12 cellular contexts compared by ENCODE assay signal in the genomic region with DNA sequence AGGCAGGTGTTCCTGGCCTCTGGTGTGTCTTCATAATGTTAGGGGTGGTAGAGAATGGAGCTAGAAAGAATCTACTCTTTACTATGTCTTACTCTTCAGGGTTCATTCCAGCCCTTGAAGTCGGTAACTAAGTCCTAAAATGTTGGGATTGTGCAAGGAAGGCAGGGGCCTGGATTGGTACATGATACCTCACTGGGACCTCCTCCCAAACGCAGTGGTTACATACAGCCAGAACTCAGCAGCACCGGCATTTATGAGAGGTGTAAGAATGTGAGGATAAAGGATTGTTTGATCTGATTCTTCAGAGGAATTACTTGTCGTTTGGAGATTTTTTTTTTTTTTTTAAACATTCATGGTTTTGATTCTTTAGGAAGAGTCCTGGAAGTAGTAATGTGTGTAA. TPM values are rescaled to one million over a fixed set of nuclear protein-coding genes. Genes with fewer than 3 reads are reported as not detected.
DNase-seq lines count a peak whose midpoint lies in the region; ATAC-seq and TF ChIP-seq lines count a peak whose summit lies in the region.
"Had no signal": no experiment of that assay in that cellular context is flagged by ENCODE, and none has a peak within 500 bp of the region (broad histone marks: within the 10 kb centered on the region; RNA-seq: fewer than 3 reads in every experiment).

No MANE protein-coding gene starts in this region.

- no TSS peak for BruUV-seq in IMR-90 (replicated peaks; lab: Mats Ljungman, UMichigan)

- peaks cover 88% of the 10 kb centered on the region for H3K36me3 Mint-ChIP-seq in CD4-positive, alpha-beta T cell (ENCODE audit: low read depth)
- H3K36me3 Mint-ChIP-seq in effector memory CD8-positive, alpha-beta T cell (ENCODE audit: insufficient read depth): peaks cover 97% of the 10 kb centered on the region
- peaks cover 28% of the 10 kb centered on the region for H3K36me3 Mint-ChIP-seq in progenitor cell of endocrine pancreas (ENCODE audit: insufficient read depth)

- H3K4me1 Mint-ChIP-seq in CD4-positive, alpha-beta T cell (ENCODE audit: low read depth): peaks cover 61% of the 10 kb centered on the region
- H3K4me1 Mint-ChIP-seq in effector memory CD8-positive, alpha-beta T cell (ENCODE audit: low read depth in 2 of 2): peaks cover 31 to 32% of the 10 kb centered on the region in 2 donors
- H3K4me1 Mint-ChIP-seq in progenitor cell of endocrine pancreas (ENCODE audit: low read depth): peaks cover 35% of the 10 kb centered on the region

- H2BK5ac ChIP-seq in IMR-90 (ENCODE audit: low read depth, low read length, poor library complexity, severe bottlenecking): peak overlapping the region; percentile 59

- H3K9me3 ChIP-seq in CD4-positive, alpha-beta T cell (ENCODE audit: control insufficient read depth, low read length): no peaks in the 10 kb centered on the region
- H3K9me3 ChIP-seq in IMR-90 (ENCODE audit: control insufficient read depth, insufficient read depth, low read length) (no peaks in the 10 kb centered on the region), left lung (no peaks in the 10 kb centered on the region)

- no peak overlapping the region for H2AK9ac ChIP-seq in IMR-90 (replicated peaks; ENCODE audit: low read depth, low read length, poor library complexity)

- no peak overlapping the region for H3K56ac ChIP-seq in IMR-90 (ENCODE audit: extremely low read depth, insufficient read depth, low read length)

- peak overlapping the region; percentile 22; the same call in 1 of the 2 replicates for H4K5ac ChIP-seq in IMR-90 (ENCODE audit: low read depth, low read length)

- intact Hi-C loops in CD4-positive, alpha-beta T cell (cut with DNase I, micrococcal nuclease): no loop called here
- intact Hi-C loops in IMR-90 (cut with micrococcal nuclease): no loop called here
- intact Hi-C loops in left lung (cut with DNase I): loop anchor here in 1 of 2 donors (5.0 kb wide), 1 partner anchor 42 kb away; no protein-coding TSS in a partner anchor

- H3K9me3 Mint-ChIP-seq in CD4-positive, alpha-beta T cell: no peaks in the 10 kb centered on the region
- H3K9me3 Mint-ChIP-seq in effector memory CD8-positive, alpha-beta T cell: no peaks in the 10 kb centered on the region
- no peaks in the 10 kb centered on the region for H3K9me3 Mint-ChIP-seq in progenitor cell of endocrine pancreas (ENCODE audit: low read depth)

- H3K27ac ChIP-seq in CD4-positive, alpha-beta T cell (ENCODE audit: low read depth, low read length): peak overlapping the region; percentile 22
- H3K27ac ChIP-seq in IMR-90 (ENCODE audit: insufficient read depth, low read length) (peak overlapping the region; percentile 53; the same call in 1 of the 2 replicates), left lung (peak overlapping the region in 1 of 2 donors; percentile 23)

- TF ChIP-seq RAD21 in IMR-90 (IDR thresholded peaks at IDR 0.05; ENCODE audit: low read length): no peak

- H3K14ac ChIP-seq in IMR-90 (replicated peaks; ENCODE audit: low read depth, low read length): peak overlapping the region; percentile 41; the same call in 1 of the 2 replicates

- H3K9ac ChIP-seq in IMR-90 (ENCODE audit: low read depth, low read length): no peak overlapping the region

- CTCF ChIA-PET in CD4-positive, alpha-beta T cell (lab: Charles Lee): interaction anchor here (1.1 kb wide), 1 partner anchor 42 kb away, joined by 3 read pairs; no protein-coding TSS in a partner anchor
- CTCF ChIA-PET in IMR-90 (lab: Yijun Ruan, JAX): no interaction called here

- dilution Hi-C loops in IMR-90 (cut with HindIII; ENCODE audit: low sequenced_read_pairs, unreplicated experiment): no loop called here

- H4K8ac ChIP-seq in IMR-90 (ENCODE audit: low read depth in 2 of 2, low read length in 2 of 2): no peak overlapping the region

- no peak overlapping the region for H3K4me3 Mint-ChIP-seq in CD4-positive, alpha-beta T cell
- no peak overlapping the region for H3K4me3 Mint-ChIP-seq in effector memory CD8-positive, alpha-beta T cell
- H3K4me3 Mint-ChIP-seq in progenitor cell of endocrine pancreas (ENCODE audit: low read depth): no peak overlapping the region

- WGBS in IMR-90 (ENCODE audit: extremely low coverage in 2 of 2, insufficient read length in 1 of 2), 2 experiments: no CpG with 5 or more reads among the region's 4 CpGs

- no peak overlapping the region for H3K18ac ChIP-seq in IMR-90 (ENCODE audit: low read depth, low read length)

- in situ Hi-C loops in IMR-90 (cut with MboI; ENCODE audit: low sequenced_read_pairs): loop anchor here (5.0 kb wide), 1 partner anchor 42 kb away; no protein-coding TSS in a partner anchor

- H3K4me2 ChIP-seq in IMR-90 (ENCODE audit: low read depth, low read length): no peak overlapping the region

- H3K23ac ChIP-seq in IMR-90 (ENCODE audit: low read depth, low read length): peak overlapping the region; percentile 40; the same call in 1 of the 2 replicates

- no peak overlapping the region for H2BK20ac ChIP-seq in IMR-90 (ENCODE audit: low read depth, low read length)

- H3K36me3 ChIP-seq in IMR-90 (ENCODE audit: control insufficient read depth, insufficient read depth, low read length) (peaks cover 36% of the 10 kb centered on the region), left lung (peaks cover 0 to 88% of the 10 kb centered on the region in 2 donors)

- H3K27me3 Mint-ChIP-seq in CD4-positive, alpha-beta T cell: no peaks in the 10 kb centered on the region
- no peaks in the 10 kb centered on the region for H3K27me3 Mint-ChIP-seq in effector memory CD8-positive, alpha-beta T cell
- H3K27me3 Mint-ChIP-seq in progenitor cell of endocrine pancreas: no peaks in the 10 kb centered on the region

- H2AFZ ChIP-seq in IMR-90 (replicated peaks; ENCODE audit: low read length, poor library complexity): no peak overlapping the region

- peak overlapping the region; percentile 24; the same call in 1 of the 2 replicates for H2AK5ac ChIP-seq in IMR-90 (ENCODE audit: low read depth, low read length)

- no peaks in the 10 kb centered on the region for H3K27me3 ChIP-seq in CD4-positive, alpha-beta T cell (ENCODE audit: control insufficient read depth, insufficient read depth, low read length)
- H3K27me3 ChIP-seq in IMR-90 (ENCODE audit: control insufficient read depth, insufficient read depth, low read length) (no peaks in the 10 kb centered on the region), left lung (no peaks in the 10 kb centered on the region)

- H4K91ac ChIP-seq in IMR-90 (ENCODE audit: insufficient read depth, low read depth, low read length): no peak overlapping the region

- POLR2A ChIA-PET in CD4-positive, alpha-beta T cell (lab: Charles Lee): interaction anchor here (9.2 kb wide), 1 partner anchor 18 kb away, joined by 208 read pairs; a partner anchor contains a TSS
- POLR2A ChIA-PET in IMR-90 (lab: Charles Lee; ENCODE audit: unreplicated experiment): no interaction called here

- H3K9me1 ChIP-seq in IMR-90 (ENCODE audit: insufficient read depth, low read length): peaks cover 16% of the 10 kb centered on the region

- H2BK15ac ChIP-seq in IMR-90 (ENCODE audit: low read depth, low read length): no peak overlapping the region; the same call in 2 of the 3 replicates

- H3K79me1 ChIP-seq in IMR-90 (ENCODE audit: low read depth in 1 of 2, low read length in 2 of 2): peaks cover 12 to 58% of the 10 kb centered on the region in 2 experiments; a peak in 3 of 4 replicates

- H3K4me1 ChIP-seq in IMR-90 (ENCODE audit: control insufficient read depth, insufficient read depth, low read length) (peaks cover 28% of the 10 kb centered on the region), left lung (peaks cover 32 to 62% of the 10 kb centered on the region in 2 donors)

- H4K20me1 ChIP-seq in IMR-90 (ENCODE audit: insufficient read depth, low read length): peaks cover 72% of the 10 kb centered on the region

- H3K4me3 ChIP-seq in IMR-90 (ENCODE audit: insufficient read depth, low read depth, low read length) (no peak overlapping the region), left lung (no peak overlapping the region)

- ATAC-seq in CD4-positive, alpha-beta T cell (ENCODE audit: poor library complexity): no peak
- ATAC-seq in IMR-90 (ENCODE audit: low read depth): no peak
- no peak for ATAC-seq in effector memory CD8-positive, alpha-beta T cell (replicated peaks)
- no peak for ATAC-seq in left lung

- TF ChIP-seq CTCF in CD4-positive, alpha-beta T cell (IDR thresholded peaks at IDR 0.05): no peak
- TF ChIP-seq CTCF in IMR-90 (conservative IDR thresholded peaks at IDR 0.05; ENCODE audit: low read depth, low read length): no peak
- TF ChIP-seq CTCF in progenitor cell of endocrine pancreas (IDR thresholded peaks at IDR 0.05; ENCODE audit: unreplicated experiment): no peak
- no peak for TF ChIP-seq CTCF in left lung (IDR thresholded peaks at IDR 0.05)

- peak overlapping the region; percentile 90 for H3K27ac Mint-ChIP-seq in CD4-positive, alpha-beta T cell
- H3K27ac Mint-ChIP-seq in effector memory CD8-positive, alpha-beta T cell: peak overlapping the region; percentile 82 to 85
- H3K27ac Mint-ChIP-seq in progenitor cell of endocrine pancreas: peak overlapping the region; percentile 60

- DNase-seq in CD4-positive, alpha-beta T cell: no peak
- DNase-seq in IMR-90 (no peak), progenitor cell of endocrine pancreas (ENCODE audit: low spot score, unreplicated experiment) (no peak), amniotic stem cell (lab: John Stamatoyannopoulos, UW) (no peak), MV-4-11 (lab: John Stamatoyannopoulos, UW) (no peak), left lung (no peak)
- no peak for DNase-seq in effector memory CD8-positive, alpha-beta T cell
- DNase-seq in stimulated activated CD4-positive, alpha-beta T cell treated with anti-CD3 and anti-CD28 coated beads, Interleukin-2, amount 100 ng/mL, for 24 hours: no peak
- DNase-seq: activated CD4-positive, alpha-beta T cell treated with anti-CD3 and anti-CD28 coated beads for 4 hours; DND-41; kidney glomerular epithelial cell; SHP77 had no signal

- no peak overlapping the region for H3K4ac ChIP-seq in IMR-90 (ENCODE audit: low read depth, low read length)

- no peak for TF ChIP-seq POLR2A in IMR-90 (IDR thresholded peaks at IDR 0.05; ENCODE audit: low read depth, low read length)

- H2BK120ac ChIP-seq in IMR-90 (ENCODE audit: low read depth, low read length): no peak overlapping the region

TF ChIP-seq in IMR-90, 13 proteins besides CTCF, POLR2A, EP300 and RAD21 (continues in another document):
- TF ChIP-seq CEBPB (IDR thresholded peaks at IDR 0.05; ENCODE audit: low read depth, low read length): 0 out of 2 replicates have a peak, but pooled peaks have one; percentile 7

RNA-seq across cellular contexts. Expression of a gene that starts 6.9 kb away (rescaled TPM):
- 10 to 100 TPM in 1 of 2 experiments, 1 to 10 TPM in 1; 9.5 to 10.5 TPM for total RNA-seq in CD4-positive, alpha-beta T cell
- total RNA-seq in IMR-90 (2012; rRNA removed) (1.4 and 1.6 TPM in 2 replicates), progenitor cell of endocrine pancreas (18.4 and 19.9 TPM in 2 replicates), left lung (10 to 100 TPM; 18.6 to 26.5 TPM)
- 6.4 and 9.5 TPM in 2 replicates for polyA plus RNA-seq in IMR-90 (2012; rRNA removed)
- 10.7 and 12.1 TPM in 2 replicates for polyA plus RNA-seq in IMR-90 (2012; cell fraction: cytosol; rRNA removed)
- polyA plus RNA-seq in IMR-90 (2012; cell fraction: nucleus; rRNA removed; ENCODE audit: low replicate concordance): 22.0 and 64.6 TPM in 2 replicates

RNA-seq across cellular contexts. Expression of a gene that starts 18.2 kb away (rescaled TPM):
- 100 to 1,000 TPM; 141 to 147 TPM for total RNA-seq in CD4-positive, alpha-beta T cell
- total RNA-seq in IMR-90 (2012; rRNA removed) (122 and 169 TPM in 2 replicates), progenitor cell of endocrine pancreas (142 and 154 TPM in 2 replicates), left lung (100 to 1,000 TPM; 151 to 155 TPM)
- 123 and 139 TPM in 2 replicates for polyA plus RNA-seq in IMR-90 (2012; rRNA removed)
- 52.8 and 54.1 TPM in 2 replicates for polyA plus RNA-seq in IMR-90 (2012; cell fraction: cytosol; rRNA removed)
- polyA plus RNA-seq in IMR-90 (2012; cell fraction: nucleus; rRNA removed; ENCODE audit: low replicate concordance): 31.2 and 88.4 TPM in 2 replicates
